2 cellular contexts compared by ENCODE assay signal in the genomic region with DNA sequence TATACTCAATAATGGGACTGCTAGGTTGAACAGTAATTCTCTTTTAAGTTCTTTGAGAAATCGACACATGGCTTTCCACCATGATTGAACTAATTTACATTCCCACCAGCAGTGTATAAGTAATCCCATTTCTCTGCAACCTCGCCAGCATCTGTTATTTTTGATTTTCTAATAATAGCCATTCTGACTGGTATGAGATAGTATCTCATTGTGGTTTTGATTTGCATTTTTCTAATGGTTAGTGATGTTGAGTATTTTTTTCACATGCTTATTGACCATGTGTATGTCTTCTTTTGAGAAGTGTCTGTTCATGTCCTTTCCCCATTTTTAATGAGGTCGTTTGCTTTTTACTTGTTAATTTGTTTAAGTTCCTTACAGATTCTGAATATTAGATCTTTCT.
TF ChIP-seq lines count a peak whose summit lies in the region.

No MANE protein-coding gene starts in this region.

TF ChIP-seq in GM23338, 12 proteins besides CTCF, POLR2A, EP300 and RAD21 (continued from another document):
- TF ChIP-seq, protein P1, sequence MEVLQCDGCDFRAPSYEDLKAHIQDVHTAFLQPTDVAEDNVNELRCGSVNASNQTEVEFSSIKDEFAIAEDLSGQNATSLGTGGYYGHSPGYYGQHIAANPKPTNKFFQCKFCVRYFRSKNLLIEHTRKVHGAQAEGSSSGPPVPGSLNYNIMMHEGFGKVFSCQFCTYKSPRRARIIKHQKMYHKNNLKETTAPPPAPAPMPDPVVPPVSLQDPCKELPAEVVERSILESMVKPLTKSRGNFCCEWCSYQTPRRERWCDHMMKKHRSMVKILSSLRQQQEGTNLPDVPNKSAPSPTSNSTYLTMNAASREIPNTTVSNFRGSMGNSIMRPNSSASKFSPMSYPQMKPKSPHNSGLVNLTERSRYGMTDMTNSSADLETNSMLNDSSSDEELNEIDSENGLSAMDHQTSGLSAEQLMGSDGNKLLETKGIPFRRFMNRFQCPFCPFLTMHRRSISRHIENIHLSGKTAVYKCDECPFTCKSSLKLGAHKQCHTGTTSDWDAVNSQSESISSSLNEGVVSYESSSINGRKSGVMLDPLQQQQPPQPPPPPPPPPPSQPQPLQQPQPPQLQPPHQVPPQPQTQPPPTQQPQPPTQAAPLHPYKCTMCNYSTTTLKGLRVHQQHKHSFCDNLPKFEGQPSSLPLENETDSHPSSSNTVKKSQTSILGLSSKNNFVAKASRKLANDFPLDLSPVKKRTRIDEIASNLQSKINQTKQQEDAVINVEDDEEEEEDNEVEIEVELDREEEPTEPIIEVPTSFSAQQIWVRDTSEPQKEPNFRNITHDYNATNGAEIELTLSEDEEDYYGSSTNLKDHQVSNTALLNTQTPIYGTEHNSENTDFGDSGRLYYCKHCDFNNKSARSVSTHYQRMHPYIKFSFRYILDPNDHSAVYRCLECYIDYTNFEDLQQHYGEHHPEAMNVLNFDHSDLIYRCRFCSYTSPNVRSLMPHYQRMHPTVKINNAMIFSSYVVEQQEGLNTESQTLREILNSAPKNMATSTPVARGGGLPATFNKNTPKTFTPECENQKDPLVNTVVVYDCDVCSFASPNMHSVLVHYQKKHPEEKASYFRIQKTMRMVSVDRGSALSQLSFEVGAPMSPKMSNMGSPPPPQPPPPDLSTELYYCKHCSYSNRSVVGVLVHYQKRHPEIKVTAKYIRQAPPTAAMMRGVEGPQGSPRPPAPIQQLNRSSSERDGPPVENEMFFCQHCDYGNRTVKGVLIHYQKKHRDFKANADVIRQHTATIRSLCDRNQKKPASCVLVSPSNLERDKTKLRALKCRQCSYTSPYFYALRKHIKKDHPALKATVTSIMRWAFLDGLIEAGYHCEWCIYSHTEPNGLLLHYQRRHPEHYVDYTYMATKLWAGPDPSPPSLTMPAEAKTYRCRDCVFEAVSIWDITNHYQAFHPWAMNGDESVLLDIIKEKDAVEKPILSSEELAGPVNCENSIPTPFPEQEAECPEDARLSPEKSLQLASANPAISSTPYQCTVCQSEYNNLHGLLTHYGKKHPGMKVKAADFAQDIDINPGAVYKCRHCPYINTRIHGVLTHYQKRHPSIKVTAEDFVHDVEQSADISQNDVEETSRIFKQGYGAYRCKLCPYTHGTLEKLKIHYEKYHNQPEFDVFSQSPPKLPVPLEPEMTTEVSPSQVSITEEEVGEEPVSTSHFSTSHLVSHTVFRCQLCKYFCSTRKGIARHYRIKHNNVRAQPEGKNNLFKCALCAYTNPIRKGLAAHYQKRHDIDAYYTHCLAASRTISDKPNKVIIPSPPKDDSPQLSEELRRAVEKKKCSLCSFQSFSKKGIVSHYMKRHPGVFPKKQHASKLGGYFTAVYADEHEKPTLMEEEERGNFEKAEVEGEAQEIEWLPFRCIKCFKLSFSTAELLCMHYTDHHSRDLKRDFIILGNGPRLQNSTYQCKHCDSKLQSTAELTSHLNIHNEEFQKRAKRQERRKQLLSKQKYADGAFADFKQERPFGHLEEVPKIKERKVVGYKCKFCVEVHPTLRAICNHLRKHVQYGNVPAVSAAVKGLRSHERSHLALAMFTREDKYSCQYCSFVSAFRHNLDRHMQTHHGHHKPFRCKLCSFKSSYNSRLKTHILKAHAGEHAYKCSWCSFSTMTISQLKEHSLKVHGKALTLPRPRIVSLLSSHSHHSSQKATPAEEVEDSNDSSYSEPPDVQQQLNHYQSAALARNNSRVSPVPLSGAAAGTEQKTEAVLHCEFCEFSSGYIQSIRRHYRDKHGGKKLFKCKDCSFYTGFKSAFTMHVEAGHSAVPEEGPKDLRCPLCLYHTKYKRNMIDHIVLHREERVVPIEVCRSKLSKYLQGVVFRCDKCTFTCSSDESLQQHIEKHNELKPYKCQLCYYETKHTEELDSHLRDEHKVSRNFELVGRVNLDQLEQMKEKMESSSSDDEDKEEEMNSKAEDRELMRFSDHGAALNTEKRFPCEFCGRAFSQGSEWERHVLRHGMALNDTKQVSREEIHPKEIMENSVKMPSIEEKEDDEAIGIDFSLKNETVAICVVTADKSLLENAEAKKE (CRISPR knock-in tag; IDR thresholded peaks at IDR 0.05) = no peak
- no peak for TF ChIP-seq EZH2 (IDR thresholded peaks at IDR 0.05; ENCODE audit: low read depth, unreplicated experiment)
- TF ChIP-seq STAT1 (IDR thresholded peaks at IDR 0.05; ENCODE audit: unreplicated experiment) = no peak
- TF ChIP-seq, protein P2, sequence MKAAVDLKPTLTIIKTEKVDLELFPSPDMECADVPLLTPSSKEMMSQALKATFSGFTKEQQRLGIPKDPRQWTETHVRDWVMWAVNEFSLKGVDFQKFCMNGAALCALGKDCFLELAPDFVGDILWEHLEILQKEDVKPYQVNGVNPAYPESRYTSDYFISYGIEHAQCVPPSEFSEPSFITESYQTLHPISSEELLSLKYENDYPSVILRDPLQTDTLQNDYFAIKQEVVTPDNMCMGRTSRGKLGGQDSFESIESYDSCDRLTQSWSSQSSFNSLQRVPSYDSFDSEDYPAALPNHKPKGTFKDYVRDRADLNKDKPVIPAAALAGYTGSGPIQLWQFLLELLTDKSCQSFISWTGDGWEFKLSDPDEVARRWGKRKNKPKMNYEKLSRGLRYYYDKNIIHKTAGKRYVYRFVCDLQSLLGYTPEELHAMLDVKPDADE (IDR thresholded peaks at IDR 0.05) = no peak
- no peak for TF ChIP-seq CREB1 (CRISPR knock-in tag; IDR thresholded peaks at IDR 0.05; ENCODE audit: low read depth)
- TF ChIP-seq POLR2AphosphoS5 (IDR thresholded peaks at IDR 0.05; ENCODE audit: low read depth) = no peak

TF ChIP-seq in WTC11, 78 proteins besides CTCF, POLR2A, EP300 and RAD21 (continued from another document):
- TF ChIP-seq, protein P3, sequence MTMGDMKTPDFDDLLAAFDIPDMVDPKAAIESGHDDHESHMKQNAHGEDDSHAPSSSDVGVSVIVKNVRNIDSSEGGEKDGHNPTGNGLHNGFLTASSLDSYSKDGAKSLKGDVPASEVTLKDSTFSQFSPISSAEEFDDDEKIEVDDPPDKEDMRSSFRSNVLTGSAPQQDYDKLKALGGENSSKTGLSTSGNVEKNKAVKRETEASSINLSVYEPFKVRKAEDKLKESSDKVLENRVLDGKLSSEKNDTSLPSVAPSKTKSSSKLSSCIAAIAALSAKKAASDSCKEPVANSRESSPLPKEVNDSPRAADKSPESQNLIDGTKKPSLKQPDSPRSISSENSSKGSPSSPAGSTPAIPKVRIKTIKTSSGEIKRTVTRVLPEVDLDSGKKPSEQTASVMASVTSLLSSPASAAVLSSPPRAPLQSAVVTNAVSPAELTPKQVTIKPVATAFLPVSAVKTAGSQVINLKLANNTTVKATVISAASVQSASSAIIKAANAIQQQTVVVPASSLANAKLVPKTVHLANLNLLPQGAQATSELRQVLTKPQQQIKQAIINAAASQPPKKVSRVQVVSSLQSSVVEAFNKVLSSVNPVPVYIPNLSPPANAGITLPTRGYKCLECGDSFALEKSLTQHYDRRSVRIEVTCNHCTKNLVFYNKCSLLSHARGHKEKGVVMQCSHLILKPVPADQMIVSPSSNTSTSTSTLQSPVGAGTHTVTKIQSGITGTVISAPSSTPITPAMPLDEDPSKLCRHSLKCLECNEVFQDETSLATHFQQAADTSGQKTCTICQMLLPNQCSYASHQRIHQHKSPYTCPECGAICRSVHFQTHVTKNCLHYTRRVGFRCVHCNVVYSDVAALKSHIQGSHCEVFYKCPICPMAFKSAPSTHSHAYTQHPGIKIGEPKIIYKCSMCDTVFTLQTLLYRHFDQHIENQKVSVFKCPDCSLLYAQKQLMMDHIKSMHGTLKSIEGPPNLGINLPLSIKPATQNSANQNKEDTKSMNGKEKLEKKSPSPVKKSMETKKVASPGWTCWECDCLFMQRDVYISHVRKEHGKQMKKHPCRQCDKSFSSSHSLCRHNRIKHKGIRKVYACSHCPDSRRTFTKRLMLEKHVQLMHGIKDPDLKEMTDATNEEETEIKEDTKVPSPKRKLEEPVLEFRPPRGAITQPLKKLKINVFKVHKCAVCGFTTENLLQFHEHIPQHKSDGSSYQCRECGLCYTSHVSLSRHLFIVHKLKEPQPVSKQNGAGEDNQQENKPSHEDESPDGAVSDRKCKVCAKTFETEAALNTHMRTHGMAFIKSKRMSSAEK (CRISPR knock-in tag; IDR thresholded peaks at IDR 0.05; ENCODE audit: borderline replicate concordance) = no peak
